9 cellular contexts compared by ENCODE assay signal in genomic region chr1:234564035-234565029, GRCh38. TPM values are rescaled to one million over a fixed set of nuclear protein-coding genes. Genes with fewer than 3 reads are reported as not detected.
DNase-seq lines count a peak whose midpoint lies in the region; ATAC-seq and TF ChIP-seq lines count a peak whose summit lies in the region.
"Had no signal": no experiment of that assay in that cellular context is flagged by ENCODE, and none has a peak within 500 bp of the region (broad histone marks: within the 10 kb centered on the region; RNA-seq: fewer than 3 reads in every experiment).

No MANE protein-coding gene starts in this region.

- DNase-seq in AG08396 (ENCODE audit: low spot score) (peak; percentile 64), HPDE6-E6E7 (ENCODE audit: extremely low spot score) (peak; percentile 95), astrocyte of the spinal cord (ENCODE audit: low read depth, low spot score) (peak; percentile 92), lower leg skin (ENCODE audit: low spot score in 2 of 2) (peak; percentile 49 to 70), occipital lobe (lab: John Stamatoyannopoulos, UW) (no peak), NCI-H1092 treated with DMSO at 0.1 percent for 48 hours (lab: John Stamatoyannopoulos, UW) (no peak)
- no peak for DNase-seq in stimulated activated naive B cell treated with anti-CD40 and anti-IgM and Interleukin-4, amounts not matched to agents 10 μg/mL and 1 μg/mL and 100 μg/mL, for 72 hours
- no peak for DNase-seq in activated CD4-positive, CD25-positive, alpha-beta regulatory T cell treated with anti-CD3 and anti-CD28 coated beads, Interleukin-2, amount 50 U/mL, for 72 hours
- DNase-seq: activated naive CD4-positive, alpha-beta T cell treated with anti-CD3 and anti-CD28 coated beads, Interleukin-2, amount 50 U/mL, for 16 hours had no signal

- H3K27me3 Mint-ChIP-seq in stimulated activated naive B cell treated with anti-CD40 and anti-IgM and Interleukin-4, amounts not matched to agents 10 μg/mL and 1 μg/mL and 100 μg/mL, for 72 hours = no peaks in the 10 kb centered on the region

- intact Hi-C loops in lower leg skin (cut with DNase I; ENCODE audit: low total_unique reads) = no loop called here

- 51 to 54% methylated on average over 7 of the region's 7 CpGs for WGBS in lower leg skin, 2 donors

- no peak for ATAC-seq in stimulated activated naive B cell treated with anti-CD40 and anti-IgM and Interleukin-4, amounts not matched to agents 10 μg/mL and 1 μg/mL and 100 μg/mL, for 72 hours (replicated peaks)

- no peak overlapping the region for H3K27ac Mint-ChIP-seq in stimulated activated naive B cell treated with anti-CD40 and anti-IgM and Interleukin-4, amounts not matched to agents 10 μg/mL and 1 μg/mL and 100 μg/mL, for 72 hours

- no peaks in the 10 kb centered on the region for H3K4me1 Mint-ChIP-seq in stimulated activated naive B cell treated with anti-CD40 and anti-IgM and Interleukin-4, amounts not matched to agents 10 μg/mL and 1 μg/mL and 100 μg/mL, for 72 hours

- no peak for TF ChIP-seq POLR2A in lower leg skin (IDR thresholded peaks at IDR 0.05)

- H3K4me3 Mint-ChIP-seq in stimulated activated naive B cell treated with anti-CD40 and anti-IgM and Interleukin-4, amounts not matched to agents 10 μg/mL and 1 μg/mL and 100 μg/mL, for 72 hours = no peak overlapping the region

- in situ Hi-C loops in astrocyte of the spinal cord (cut with HindIII; ENCODE audit: low sequenced_read_pairs) = no loop called here

- H3K9me3 Mint-ChIP-seq in stimulated activated naive B cell treated with anti-CD40 and anti-IgM and Interleukin-4, amounts not matched to agents 10 μg/mL and 1 μg/mL and 100 μg/mL, for 72 hours = peaks cover 3 to 4% of the 10 kb centered on the region in 2 donors

- peaks cover 0 to 3% of the 10 kb centered on the region in 2 donors for H3K36me3 Mint-ChIP-seq in stimulated activated naive B cell treated with anti-CD40 and anti-IgM and Interleukin-4, amounts not matched to agents 10 μg/mL and 1 μg/mL and 100 μg/mL, for 72 hours

- no peak overlapping the region for H3K4me3 ChIP-seq in astrocyte of the spinal cord (ENCODE audit: low read depth, low read length)
- H3K4me3 ChIP-seq in lower leg skin (ENCODE audit: low read depth, poor library complexity, severe bottlenecking) = no peak overlapping the region

- TF ChIP-seq CTCF in astrocyte of the spinal cord (IDR thresholded peaks at IDR 0.05; ENCODE audit: low read depth, low read length) = no peak
- no peak for TF ChIP-seq CTCF in lower leg skin (IDR thresholded peaks at IDR 0.05)

RNA-seq across cellular contexts. Expression of gene IRF2BP2, which starts 45.6 kb away (rescaled TPM):
- 100 to 1,000 TPM; 121 to 149 (median 137) TPM for total RNA-seq in lower leg skin
- 140 TPM for total RNA-seq in occipital lobe

Comparison
In these comparisons a context has a peak if more than half of its experiments do, and no peak if none do; other contexts are left out.
1. DNase-seq: peak in AG08396 (single experiment), HPDE6-E6E7 (single experiment), astrocyte of the spinal cord (single experiment) and lower leg skin (2 of 2); none in occipital lobe (single experiment), stimulated activated naive B cell treated with anti-CD40 and anti-IgM and Interleukin-4, amounts not matched to agents 10 μg/mL and 1 μg/mL and 100 μg/mL, for 72 hours (single experiment), activated CD4-positive, CD25-positive, alpha-beta regulatory T cell treated with anti-CD3 and anti-CD28 coated beads, Interleukin-2, amount 50 U/mL, for 72 hours (single experiment) and NCI-H1092 treated with DMSO at 0.1 percent for 48 hours (single experiment).